In genomic region chr10:102114861-102115618, GRCh38 we compare ENCODE assay signal across 8 cellular contexts. TPM values are rescaled to one million over a fixed set of nuclear protein-coding genes. Genes with fewer than 3 reads are reported as not detected.
A peak's percentile ranks its signal among the peaks of the same experiment; 100 is the strongest.
DNase-seq lines count a peak whose midpoint lies in the region; ATAC-seq and TF ChIP-seq lines count a peak whose summit lies in the region.

No MANE protein-coding gene starts in this region.

- no peak for TF ChIP-seq CTCF in lung (IDR thresholded peaks at IDR 0.05; ENCODE audit: control extremely low read depth, extremely low read depth)

- H3K27me3 ChIP-seq in ectodermal cell (ENCODE audit: control insufficient read depth, insufficient read depth, low read length, poor library complexity, severe bottlenecking) (no peaks in the 10 kb centered on the region), lung (ENCODE audit: control insufficient read depth, insufficient read depth) (no peaks in the 10 kb centered on the region)

- peak; percentile 81 for TF ChIP-seq POLR2A in GM18951 (IDR thresholded peaks at IDR 0.05; ENCODE audit: extremely low read depth, insufficient read depth, insufficient read length)

- in situ Hi-C loops in GM18951 (cut with MboI; ENCODE audit: low sequenced_read_pairs, unreplicated experiment) = no loop called here

- CTCF ChIA-PET in activated CD4-positive, alpha-beta memory T cell treated with anti-CD3 and anti-CD28 coated beads, Interleukin-2, amount 10 ng/mL, durations not matched to agents 7 days and 5 days (lab: Charles Lee) = interaction anchor here (1.1 to 2.4 kb wide), 6 partner anchors 8 to 275 kb away, joined by 3 to 11 read pairs (median 6); partner anchors contain the start of gene PPRC1

- peak overlapping the region; percentile 91 for H3K27ac Mint-ChIP-seq in activated CD4-positive, alpha-beta memory T cell treated with anti-CD3 and anti-CD28 coated beads, Interleukin-2, amount 10 ng/mL, durations not matched to agents 7 days and 5 days

- POLR2A ChIA-PET in activated CD4-positive, alpha-beta memory T cell treated with anti-CD3 and anti-CD28 coated beads, Interleukin-2, amount 10 ng/mL, durations not matched to agents 7 days and 5 days (lab: Charles Lee) = interaction anchor here (0.7 to 4.1 kb wide), 17 partner anchors 10 to 317 kb away, joined by 3 to 24 read pairs (median 5); partner anchors contain the start of genes CUEDC2, HPS6, NOLC1 and OGA

- peaks cover 63% of the 10 kb centered on the region for H3K4me1 Mint-ChIP-seq in activated CD4-positive, alpha-beta memory T cell treated with anti-CD3 and anti-CD28 coated beads, Interleukin-2, amount 10 ng/mL, durations not matched to agents 7 days and 5 days

- H3K27ac ChIP-seq in ectodermal cell (ENCODE audit: insufficient read depth, low read depth, low read length, poor library complexity, severe bottlenecking) (peak overlapping the region; percentile 70), lung (ENCODE audit: low read depth in 1 of 2, low read length in 1 of 2) (peak overlapping the region; percentile 38 to 87)

- DNase-seq in Ammon's horn (ENCODE audit: low spot score) = peak; percentile 97
- peak; percentile 92 for DNase-seq in NCI-H69 (lab: John Stamatoyannopoulos, UW)
- peak; percentile 91 for DNase-seq in activated CD4-positive, alpha-beta memory T cell treated with anti-CD3 and anti-CD28 coated beads, Interleukin-2, amount 10 ng/mL, durations not matched to agents 7 days and 5 days
- peak; percentile 91 for DNase-seq in lung (ENCODE audit: low spot score)
- peak; percentile 74 to 76 (median 76) for DNase-seq in stimulated activated CD4-positive, alpha-beta T cell treated with anti-CD3 and anti-CD28 coated beads, TNF-alpha, amount 100 ng/mL, for 4 hours (ENCODE audit: low read depth in 3 of 3)

- H3K4me1 ChIP-seq in ectodermal cell (ENCODE audit: control insufficient read depth, insufficient read depth, low read length) (peaks cover 59% of the 10 kb centered on the region), lung (ENCODE audit: control insufficient read depth in 2 of 2, insufficient read depth in 2 of 2, low read length in 2 of 2) (peaks cover 0 to 39% of the 10 kb centered on the region in 2 donors)

- no peaks in the 10 kb centered on the region for H3K27me3 Mint-ChIP-seq in activated CD4-positive, alpha-beta memory T cell treated with anti-CD3 and anti-CD28 coated beads, Interleukin-2, amount 10 ng/mL, durations not matched to agents 7 days and 5 days

- H3K36me3 ChIP-seq in ectodermal cell (ENCODE audit: control insufficient read depth, insufficient read depth, low read length) = peaks cover 13% of the 10 kb centered on the region
- peaks cover 6 to 14% of the 10 kb centered on the region in 2 donors for H3K36me3 ChIP-seq in lung (ENCODE audit: control insufficient read depth in 2 of 2, insufficient read depth in 2 of 2, low read length in 2 of 2)

- H3K4me3 ChIP-seq in ectodermal cell (ENCODE audit: insufficient read depth, low read depth, low read length) (peak overlapping the region; percentile 96), lung (peak overlapping the region; percentile 33)

- H3K4me3 Mint-ChIP-seq in activated CD4-positive, alpha-beta memory T cell treated with anti-CD3 and anti-CD28 coated beads, Interleukin-2, amount 10 ng/mL, durations not matched to agents 7 days and 5 days = peak overlapping the region; percentile 76

- WGBS in ectodermal cell, 2 experiments = 0 to 1% methylated on average over 21 to 23 of the region's 23 CpGs
- WGBS in lung, 2 donors = 0 to 2% methylated on average over 22 to 23 of the region's 23 CpGs

- ATAC-seq in HG03280 (IDR thresholded peaks at IDR 0.05; ENCODE audit: unreplicated experiment) = peak; percentile 69
- peak; percentile 84 for ATAC-seq in lung (ENCODE audit: insufficient read depth, low FRiP score)

- H3K9me3 ChIP-seq in ectodermal cell (ENCODE audit: control insufficient read depth, low read length) (no peaks in the 10 kb centered on the region), lung (ENCODE audit: control insufficient read depth in 2 of 2, insufficient read depth in 1 of 2, low read length in 1 of 2) (no peaks in the 10 kb centered on the region)

- H3K36me3 Mint-ChIP-seq in activated CD4-positive, alpha-beta memory T cell treated with anti-CD3 and anti-CD28 coated beads, Interleukin-2, amount 10 ng/mL, durations not matched to agents 7 days and 5 days (ENCODE audit: low read depth) = peaks cover 27% of the 10 kb centered on the region

- H3K9me3 Mint-ChIP-seq in activated CD4-positive, alpha-beta memory T cell treated with anti-CD3 and anti-CD28 coated beads, Interleukin-2, amount 10 ng/mL, durations not matched to agents 7 days and 5 days = no peaks in the 10 kb centered on the region

RNA-seq across cellular contexts. Expression of gene LDB1, which starts 5.1 kb away (rescaled TPM):
- total RNA-seq in activated CD4-positive, alpha-beta memory T cell treated with anti-CD3 and anti-CD28 coated beads, Interleukin-2, amount 10 ng/mL, durations not matched to agents 7 days and 5 days = 10 to 100 TPM; 81.3 to 83.1 TPM
- polyA plus RNA-seq in ectodermal cell (2013, experiment 1 of 4) = 153 TPM
- polyA plus RNA-seq in ectodermal cell (2013, experiment 2 of 4) = 154 TPM
- 123 TPM for polyA plus RNA-seq in ectodermal cell (2013, experiment 3 of 4)
- 130 TPM for polyA plus RNA-seq in ectodermal cell (2013, experiment 4 of 4)
- total RNA-seq in lung = 10 to 100 TPM; 44.9 to 81.6 TPM
- polyA plus RNA-seq in lung = 10 to 100 TPM; 28.6 to 33.8 TPM

RNA-seq across cellular contexts. Expression of gene PPRC1, which starts 17.8 kb away (rescaled TPM):
- total RNA-seq in activated CD4-positive, alpha-beta memory T cell treated with anti-CD3 and anti-CD28 coated beads, Interleukin-2, amount 10 ng/mL, durations not matched to agents 7 days and 5 days = 10 to 100 TPM; 32.5 to 35.8 TPM
- 43.4 TPM for polyA plus RNA-seq in ectodermal cell (2013, experiment 1 of 4)
- 49.1 TPM for polyA plus RNA-seq in ectodermal cell (2013, experiment 2 of 4)
- 31.6 TPM for polyA plus RNA-seq in ectodermal cell (2013, experiment 3 of 4)
- 33.1 TPM for polyA plus RNA-seq in ectodermal cell (2013, experiment 4 of 4)
- total RNA-seq in lung = 10 to 100 TPM; 19.3 to 42.1 TPM
- 10 to 100 TPM; 25.0 to 28.0 TPM for polyA plus RNA-seq in lung

RNA-seq across cellular contexts. Expression of gene NOLC1, which starts 37.1 kb away (rescaled TPM):
- total RNA-seq in activated CD4-positive, alpha-beta memory T cell treated with anti-CD3 and anti-CD28 coated beads, Interleukin-2, amount 10 ng/mL, durations not matched to agents 7 days and 5 days = 10 to 100 TPM; 57.0 to 64.3 TPM
- 129 TPM for polyA plus RNA-seq in ectodermal cell (2013, experiment 1 of 4)
- polyA plus RNA-seq in ectodermal cell (2013, experiment 2 of 4) = 131 TPM
- polyA plus RNA-seq in ectodermal cell (2013, experiment 3 of 4) = 88.1 TPM
- polyA plus RNA-seq in ectodermal cell (2013, experiment 4 of 4) = 98.9 TPM
- 10 to 100 TPM; 30.9 to 42.4 TPM for total RNA-seq in lung
- polyA plus RNA-seq in lung = 10 to 100 TPM; 21.8 to 60.9 TPM

RNA-seq across cellular contexts. Expression of gene HPS6, which starts 49.9 kb away (rescaled TPM):
- 10 to 100 TPM; 24.7 to 25.7 TPM for total RNA-seq in activated CD4-positive, alpha-beta memory T cell treated with anti-CD3 and anti-CD28 coated beads, Interleukin-2, amount 10 ng/mL, durations not matched to agents 7 days and 5 days
- 11.3 TPM for polyA plus RNA-seq in ectodermal cell (2013, experiment 1 of 4)
- 10.6 TPM for polyA plus RNA-seq in ectodermal cell (2013, experiment 2 of 4)
- 8.4 TPM for polyA plus RNA-seq in ectodermal cell (2013, experiment 3 of 4)
- 9.2 TPM for polyA plus RNA-seq in ectodermal cell (2013, experiment 4 of 4)
- 10 to 100 TPM; 11.7 to 28.2 TPM for total RNA-seq in lung
- polyA plus RNA-seq in lung = 10 to 100 TPM; 10.8 to 20.9 TPM

RNA-seq across cellular contexts. Expression of gene ARMH3, which starts 59.1 kb away (rescaled TPM):
- total RNA-seq in activated CD4-positive, alpha-beta memory T cell treated with anti-CD3 and anti-CD28 coated beads, Interleukin-2, amount 10 ng/mL, durations not matched to agents 7 days and 5 days = 10 to 100 TPM; 22.8 to 23.9 TPM
- 20.7 TPM for polyA plus RNA-seq in ectodermal cell (2013, experiment 1 of 4)
- polyA plus RNA-seq in ectodermal cell (2013, experiment 2 of 4) = 21.3 TPM
- polyA plus RNA-seq in ectodermal cell (2013, experiment 3 of 4) = 16.1 TPM
- 16.3 TPM for polyA plus RNA-seq in ectodermal cell (2013, experiment 4 of 4)
- 10 to 100 TPM; 23.6 to 23.7 TPM for total RNA-seq in lung
- 10 to 100 TPM; 14.7 to 17.6 TPM for polyA plus RNA-seq in lung

Comparison
In these comparisons a context has a peak if more than half of its experiments do, and no peak if none do; other contexts are left out.
1. Peak in every context shown above with its lines: DNase-seq, ATAC-seq, H3K4me3 ChIP-seq and H3K27ac ChIP-seq.